Comparison of ENCODE assay signal across 12 cellular contexts in the genomic region with DNA sequence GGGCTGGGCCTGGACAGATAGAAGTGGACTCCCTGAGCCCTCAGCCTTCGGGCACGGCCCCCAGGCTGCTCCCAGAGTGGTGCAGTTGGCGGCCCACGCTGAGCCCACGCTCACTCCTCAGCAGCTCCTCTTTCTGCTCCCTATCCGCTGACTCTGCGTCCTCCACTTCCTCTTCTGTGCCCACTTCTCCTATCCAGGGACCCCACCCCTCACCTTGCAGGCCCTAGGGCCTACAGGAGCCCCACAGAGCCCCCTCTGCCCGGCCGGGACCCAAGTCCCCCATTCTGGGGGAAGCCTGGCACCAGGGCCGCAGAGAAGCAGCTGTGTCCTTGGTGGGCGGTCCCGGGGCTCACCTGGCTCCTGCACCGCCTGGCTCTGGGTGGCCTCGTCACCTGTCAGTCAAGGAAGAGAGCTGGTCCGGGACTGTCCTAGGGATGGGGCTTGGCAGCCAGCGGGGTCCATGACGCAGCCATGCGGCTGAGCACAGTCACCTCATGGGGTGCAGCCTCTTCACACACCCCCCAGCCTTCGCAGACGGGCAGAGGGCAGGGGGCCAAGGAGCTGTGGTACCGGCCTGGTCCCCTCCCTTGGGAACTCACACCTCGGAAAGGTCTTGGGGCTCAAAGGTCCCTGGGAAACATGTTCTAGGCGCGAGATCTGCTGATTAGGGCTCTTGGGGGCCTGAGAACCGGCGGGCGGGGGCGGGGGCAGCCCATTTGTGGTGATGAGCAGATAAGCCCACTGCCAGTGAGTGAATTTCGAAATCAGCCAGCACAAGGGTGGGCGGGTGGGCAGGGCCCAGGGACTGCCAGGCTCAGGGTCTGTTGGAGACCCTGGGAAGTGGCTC. TPM values are rescaled to one million over a fixed set of nuclear protein-coding genes. Genes with fewer than 3 reads are reported as not detected.
A peak's percentile ranks its signal among the peaks of the same experiment; 100 is the strongest.
DNase-seq lines count a peak whose midpoint lies in the region; ATAC-seq and TF ChIP-seq lines count a peak whose summit lies in the region.
"Had no signal": no experiment of that assay in that cellular context is flagged by ENCODE, and none has a peak within 500 bp of the region (broad histone marks: within the 10 kb centered on the region; RNA-seq: fewer than 3 reads in every experiment).

No MANE protein-coding gene starts in this region.

- H3K4me2 ChIP-seq in BLaER1 = peak overlapping the region; percentile 99

- peak overlapping the region; percentile 69; the same call in 1 of the 2 replicates for H3K9ac ChIP-seq in BLaER1

- H3K9me3 Mint-ChIP-seq in Calu3 (ENCODE audit: low read depth, unreplicated experiment) = no peaks in the 10 kb centered on the region
- no peaks in the 10 kb centered on the region for H3K9me3 Mint-ChIP-seq in WTC11
- H3K9me3 Mint-ChIP-seq: central memory CD8-positive, alpha-beta T cell had no signal

- H3K4me3 Mint-ChIP-seq in Calu3 (ENCODE audit: low read depth, unreplicated experiment) (peak overlapping the region; percentile 40), WTC11 (no peak overlapping the region)
- H3K4me3 Mint-ChIP-seq: central memory CD8-positive, alpha-beta T cell had no signal

- no TSS peak for BruUV-seq in Calu3 (replicated peaks; lab: Mats Ljungman, UMichigan)

- H3K27ac Mint-ChIP-seq in Calu3 (ENCODE audit: unreplicated experiment) = no peak overlapping the region
- no peak overlapping the region for H3K27ac Mint-ChIP-seq in WTC11

- H3K36me3 ChIP-seq in BLaER1 = no peaks in the 10 kb centered on the region
- H3K36me3 ChIP-seq in lower lobe of right lung = no peaks in the 10 kb centered on the region

- H3K36me3 Mint-ChIP-seq in Calu3 (ENCODE audit: insufficient read depth, unreplicated experiment) (peaks cover 7% of the 10 kb centered on the region), WTC11 (no peaks in the 10 kb centered on the region)

- H3K4me1 ChIP-seq in BLaER1 = peaks cover 80% of the 10 kb centered on the region
- H3K4me1 ChIP-seq in lower lobe of right lung = peaks cover 54% of the 10 kb centered on the region

- no peaks in the 10 kb centered on the region for H3K27me3 ChIP-seq in BLaER1
- peaks cover 19% of the 10 kb centered on the region for H3K27me3 ChIP-seq in lower lobe of right lung (ENCODE audit: low read depth)

- CTCF ChIA-PET in Calu3 (lab: Charles Lee) = no interaction called here
- CTCF ChIA-PET in WTC11 (lab: Charles Lee) = interaction anchor here (0.6 to 8.6 kb wide), 10 partner anchors 8 to 261 kb away, joined by 3 to 172 read pairs (median 4); a partner anchor contains a TSS

- H3K9me3 ChIP-seq in BLaER1 = no peaks in the 10 kb centered on the region
- no peaks in the 10 kb centered on the region for H3K9me3 ChIP-seq in lower lobe of right lung

- H3K27me3 Mint-ChIP-seq in Calu3 (ENCODE audit: unreplicated experiment) (no peaks in the 10 kb centered on the region), WTC11 (ENCODE audit: low read depth) (peaks cover 13% of the 10 kb centered on the region)
- H3K27me3 Mint-ChIP-seq: central memory CD8-positive, alpha-beta T cell had no signal

- no peaks in the 10 kb centered on the region for H4K20me1 ChIP-seq in BLaER1

- intact Hi-C loops in Calu3 (cut with micrococcal nuclease; ENCODE audit: unreplicated experiment) = no loop called here
- intact Hi-C loops in lower lobe of right lung (cut with DNase I) = no loop called here

- H3K27ac ChIP-seq in BLaER1 = peak overlapping the region; percentile 82
- H3K27ac ChIP-seq in lower lobe of right lung = peak overlapping the region; percentile 78

- 0 out of 2 replicates have a peak overlapping the region, but pooled peaks have one; percentile 34 for H3K4me3 ChIP-seq in BLaER1
- H3K4me3 ChIP-seq in lower lobe of right lung = peak overlapping the region; percentile 47

- TF ChIP-seq CTCF in Calu3 (IDR thresholded peaks at IDR 0.05; ENCODE audit: unreplicated experiment) = no peak
- TF ChIP-seq CTCF in WTC11 (IDR thresholded peaks at IDR 0.05) = no peak
- no peak for TF ChIP-seq CTCF in lower lobe of right lung (IDR thresholded peaks at IDR 0.05)

- DNase-seq in Calu3 = no peak
- DNase-seq in WTC11 (ENCODE audit: low spot score) = peak; percentile 73
- DNase-seq in lower lobe of right lung = peak; percentile 56
- DNase-seq in OCI-M1 (lab: John Stamatoyannopoulos, UW) = no peak
- DNase-seq in NCI-H187 (lab: John Stamatoyannopoulos, UW) = no peak
- DNase-seq: activated CD4-positive, CD25-positive, alpha-beta regulatory T cell; nucleus accumbens had no signal

- peak; percentile 68 for ATAC-seq in WTC11
- no peak for ATAC-seq in lower lobe of right lung
- ATAC-seq in HG02884 (IDR thresholded peaks at IDR 0.05; ENCODE audit: unreplicated experiment) = no peak
- no peak for ATAC-seq in HG03378 (IDR thresholded peaks at IDR 0.05; ENCODE audit: unreplicated experiment)

- H3K4me1 Mint-ChIP-seq in Calu3 (ENCODE audit: low read depth, unreplicated experiment) = no peaks in the 10 kb centered on the region
- peaks cover 27% of the 10 kb centered on the region for H3K4me1 Mint-ChIP-seq in WTC11
- H3K4me1 Mint-ChIP-seq: central memory CD8-positive, alpha-beta T cell had no signal

- POLR2A ChIA-PET in WTC11 (lab: Charles Lee) = interaction anchor here (1.7 kb wide), 1 partner anchor 13 kb away, joined by 6 read pairs; no protein-coding TSS in a partner anchor

TF ChIP-seq in WTC11, 78 proteins besides CTCF, POLR2A, EP300 and RAD21:
- TF ChIP-seq SP1 (CRISPR knock-in tag; conservative IDR thresholded peaks at IDR 0.05) (0 out of 2 replicates have a peak, but pooled peaks have one; percentile 13), NFYB (CRISPR knock-in tag; conservative IDR thresholded peaks at IDR 0.05; ENCODE audit: low read depth) (peak; percentile 73), NR3C1 (CRISPR knock-in tag; conservative IDR thresholded peaks at IDR 0.05; ENCODE audit: low read depth) (no peak)
- TF ChIP-seq, protein P1, sequence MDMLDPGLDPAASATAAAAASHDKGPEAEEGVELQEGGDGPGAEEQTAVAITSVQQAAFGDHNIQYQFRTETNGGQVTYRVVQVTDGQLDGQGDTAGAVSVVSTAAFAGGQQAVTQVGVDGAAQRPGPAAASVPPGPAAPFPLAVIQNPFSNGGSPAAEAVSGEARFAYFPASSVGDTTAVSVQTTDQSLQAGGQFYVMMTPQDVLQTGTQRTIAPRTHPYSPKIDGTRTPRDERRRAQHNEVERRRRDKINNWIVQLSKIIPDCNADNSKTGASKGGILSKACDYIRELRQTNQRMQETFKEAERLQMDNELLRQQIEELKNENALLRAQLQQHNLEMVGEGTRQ (CRISPR knock-in tag; IDR thresholded peaks at IDR 0.05) = no peak
TF ChIP-seq in WTC11: peak in this region for 2.

RNA-seq across cellular contexts. Expression of a gene that starts 5.4 kb away (rescaled TPM):
- total RNA-seq in Calu3 (2022) = 32.6 and 32.9 TPM in 2 replicates
- total RNA-seq in WTC11 (2021) = 46.7 to 52.4 TPM (median 51.5 TPM) in 3 replicates
- 6.5 TPM for total RNA-seq in lower lobe of right lung
- total RNA-seq: LHCN-M2 had no signal

RNA-seq across cellular contexts. Expression of a gene that starts 30.0 kb away (rescaled TPM):
- total RNA-seq in Calu3 (2022) = 51.8 and 60.2 TPM in 2 replicates
- 7.3 to 11.8 TPM (median 11.3 TPM) in 3 replicates for total RNA-seq in WTC11 (2021)
- 27.2 TPM for total RNA-seq in lower lobe of right lung

RNA-seq across cellular contexts. Expression of a gene that starts 52.4 kb away (rescaled TPM):
- total RNA-seq in Calu3 (2022) (41.8 and 43.5 TPM in 2 replicates), WTC11 (2021) (93.7 to 95.0 TPM (median 94.7 TPM) in 3 replicates), lower lobe of right lung (44.7 TPM)

RNA-seq across cellular contexts. Expression of a gene that starts 56.4 kb away (rescaled TPM):
- not detected in 2 replicates for total RNA-seq in Calu3 (2022)
- total RNA-seq in WTC11 (2021) = 0.21 to 0.26 TPM in 2 of 3 replicates, not detected in the other
- 0.38 TPM for total RNA-seq in lower lobe of right lung
- total RNA-seq: LHCN-M2 had no signal

Comparison
In these comparisons a context has a peak if more than half of its experiments do, and no peak if none do; other contexts are left out.
1. DNase-seq: peak in WTC11 (single experiment) and lower lobe of right lung (single experiment); none in Calu3 (single experiment), OCI-M1 (single experiment) and NCI-H187 (0 of 2).